In the genomic region with DNA sequence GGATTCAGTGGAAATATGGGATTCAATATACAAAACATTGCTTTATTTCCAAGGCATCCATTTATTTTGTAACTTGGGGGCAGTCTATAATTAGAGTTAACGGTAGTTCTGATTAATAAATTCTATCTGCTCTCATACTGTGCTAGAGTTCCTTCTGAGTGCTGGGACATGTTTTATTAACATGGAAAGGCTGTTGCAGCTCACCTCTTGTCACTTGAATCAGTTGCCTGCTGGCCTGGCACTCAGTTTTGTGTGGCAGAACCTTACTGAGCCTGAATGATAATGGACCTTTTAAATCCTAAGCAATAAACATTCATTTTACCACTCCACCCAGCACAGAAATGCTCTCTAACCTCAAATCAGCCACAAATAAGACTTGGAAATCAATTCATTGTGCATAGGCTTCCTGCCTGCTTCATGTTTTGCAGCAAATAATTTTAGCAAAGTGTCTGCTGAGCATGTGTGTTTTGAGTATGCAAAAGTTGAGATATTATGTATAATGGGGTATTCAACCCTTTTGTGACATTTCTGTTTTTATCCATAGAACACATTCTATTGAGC, we compare ENCODE assay signal across 24 cellular contexts.
"Had no signal": no experiment of that assay in that cellular context is flagged by ENCODE, and none has a peak within 500 bp of the region (broad histone marks: within the 10 kb centered on the region; RNA-seq: fewer than 3 reads in every experiment).

No MANE protein-coding gene starts in this region.

- ATAC-seq: activated T-helper 17 cell treated with anti-CD3 and anti-CD28 coated beads, Interleukin-2, amount 50 U/mL, for 72 hours had no signal

- H3K9me3 ChIP-seq: Peyer's patch had no signal

- H3K27me3 ChIP-seq: brain microvascular endothelial cell, cardiac muscle cell, Peyer's patch had no signal

- DNase-seq: activated CD4-positive, alpha-beta memory T cell treated with anti-CD3 and anti-CD28 coated beads, Interleukin-2, amount 10 ng/mL, durations not matched to agents 7 days and 5 days; activated CD4-positive, alpha-beta T cell treated with anti-CD3 and anti-CD28 coated beads, Interleukin-2, amount 50 U/mL, for 1 hour; activated CD4-positive, CD25-positive, alpha-beta regulatory T cell; activated gamma-delta T cell; activated naive CD4-positive, alpha-beta T cell treated with anti-CD3 and anti-CD28 coated beads for 36 hours; activated T-cell treated with anti-CD3 and anti-CD28 coated beads for 4 hours; activated T-cell treated with anti-CD3 and anti-CD28 coated beads, Interleukin-2, amount 50 U/mL, for 48 hours; amygdala; brain microvascular endothelial cell; cerebellar nuclear complex; Karpas-422; MM.1S; NCI-H1105; NCI-H1436; NCI-H1694 treated with DMSO at 0.1 percent for 48 hours; NCI-H2029 treated with DMSO at 0.1 percent for 48 hours; NCI-H446; Peyer's patch; SHP77 treated with DMSO at 0.1 percent for 48 hours; T-helper 2 cell; T1000 had no signal

- H3K36me3 ChIP-seq: brain microvascular endothelial cell, cardiac muscle cell, Peyer's patch had no signal

- H3K4me1 ChIP-seq: Peyer's patch had no signal

- H3K4me3 ChIP-seq: cardiac muscle cell, Peyer's patch had no signal

- H3K27ac ChIP-seq: brain microvascular endothelial cell, cardiac muscle cell, Peyer's patch, RWPE1 had no signal
